In the genomic region with DNA sequence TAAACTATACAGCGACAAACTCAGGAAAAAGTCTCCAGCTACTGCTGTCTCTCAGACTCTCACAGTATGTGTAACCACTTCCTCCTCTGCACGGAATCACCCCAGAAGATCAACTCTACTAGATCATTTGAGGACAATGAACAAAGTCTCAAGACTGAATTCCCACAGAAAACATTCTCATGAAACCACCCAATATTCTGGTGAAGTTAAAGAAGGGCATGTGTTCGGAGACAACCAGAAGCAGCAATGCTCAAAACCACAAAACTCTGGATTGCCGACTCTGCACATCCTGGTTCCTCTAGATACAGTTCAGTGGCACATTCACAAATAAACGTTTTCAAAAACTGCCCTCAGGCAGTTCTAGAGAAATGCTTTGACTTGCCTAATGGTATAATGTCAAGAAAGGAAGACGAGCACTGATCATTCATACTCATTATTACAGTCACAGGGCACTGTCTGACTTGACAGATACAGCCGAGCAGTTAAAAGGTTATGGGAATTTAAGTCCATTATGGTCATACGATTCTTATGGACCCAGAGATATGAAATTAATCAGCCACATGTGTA, we compare ENCODE assay signal across 9 cellular contexts.
DNase-seq lines count a peak whose midpoint lies in the region; ATAC-seq and TF ChIP-seq lines count a peak whose summit lies in the region.
"Had no signal": no experiment of that assay in that cellular context is flagged by ENCODE, and none has a peak within 500 bp of the region (broad histone marks: within the 10 kb centered on the region; RNA-seq: fewer than 3 reads in every experiment).

No MANE protein-coding gene starts in this region.

- ATAC-seq in HG02870 (IDR thresholded peaks at IDR 0.05; ENCODE audit: unreplicated experiment), result peak; percentile 97
- peak; percentile 57 to 59 for ATAC-seq in activated naive CD4-positive, alpha-beta T cell treated with anti-CD3 and anti-CD28 coated beads, Interleukin-2, amount 50 U/mL, for 72 hours
- ATAC-seq in right lobe of liver, result peak; percentile 69 to 85 (median 82)

- no peak for TF ChIP-seq CTCF in right lobe of liver (IDR thresholded peaks at IDR 0.05)

- no peaks in the 10 kb centered on the region for H3K9me3 ChIP-seq in right lobe of liver

- H3K4me1 ChIP-seq in right lobe of liver, result no peaks in the 10 kb centered on the region

- no peaks in the 10 kb centered on the region for H3K36me3 ChIP-seq in right lobe of liver

- H3K27me3 ChIP-seq in right lobe of liver, result no peaks in the 10 kb centered on the region

- intact Hi-C loops in right lobe of liver (cut with DNase I), result no loop called here

- DNase-seq in NCI-H1417 (lab: John Stamatoyannopoulos, UW), result peak in 2 of 3 experiments; percentile 31 to 71
- no peak for DNase-seq in NCI-H1417 treated with DMSO at 0.1 percent for 48 hours (lab: John Stamatoyannopoulos, UW)
- DNase-seq in NOMO-1 (lab: John Stamatoyannopoulos, UW; ENCODE audit: unreplicated experiment in 2 of 2), result peak; percentile 35 to 79
- no peak for DNase-seq in activated naive CD4-positive, alpha-beta T cell treated with anti-CD3 and anti-CD28 coated beads, Interleukin-2, amount 50 U/mL, for 72 hours (ENCODE audit: low spot score in 2 of 2)
- DNase-seq in right lobe of liver, result no peak
- no peak for DNase-seq in AG20443 (ENCODE audit: low spot score)
- DNase-seq in NCI-H2196 (lab: John Stamatoyannopoulos, UW; ENCODE audit: unreplicated experiment), result no peak

- H3K9me3 Mint-ChIP-seq in activated naive CD4-positive, alpha-beta T cell treated with anti-CD3 and anti-CD28 coated beads, Interleukin-2, amount 50 U/mL, for 72 hours, result no peaks in the 10 kb centered on the region

- no peak for TF ChIP-seq POLR2A in right lobe of liver (IDR thresholded peaks at IDR 0.05)

- WGBS in right lobe of liver (ENCODE audit: insufficient coverage, low coverage, low lambda C conversion rate, missing lambda C conversion rate), result 46% methylated on average over 8 of the region's 8 CpGs

- no peak overlapping the region for H3K4me3 ChIP-seq in right lobe of liver

- no peaks in the 10 kb centered on the region for H3K36me3 Mint-ChIP-seq in activated naive CD4-positive, alpha-beta T cell treated with anti-CD3 and anti-CD28 coated beads, Interleukin-2, amount 50 U/mL, for 72 hours

- peak overlapping the region; percentile 98 to 99 for H3K27ac Mint-ChIP-seq in activated naive CD4-positive, alpha-beta T cell treated with anti-CD3 and anti-CD28 coated beads, Interleukin-2, amount 50 U/mL, for 72 hours

- H3K27ac ChIP-seq in right lobe of liver, result peak overlapping the region in 1 of 3 donors; percentile 26
- H3K27ac ChIP-seq: 22Rv1 had no signal

Comparison
In these comparisons a context has a peak if more than half of its experiments do, and no peak if none do; other contexts are left out.
1. DNase-seq: peak in NCI-H1417 (2 of 3) and NOMO-1 (2 of 2); none in NCI-H1417 treated with DMSO at 0.1 percent for 48 hours (single experiment), activated naive CD4-positive, alpha-beta T cell treated with anti-CD3 and anti-CD28 coated beads, Interleukin-2, amount 50 U/mL, for 72 hours (0 of 2), right lobe of liver (0 of 3), AG20443 (single experiment) and NCI-H2196 (single experiment).
2. Peak in every context shown above with its lines, with median percentiles within 50 percentile points of each other: ATAC-seq.